ENCODE assay signal across 32 cellular contexts in the genomic region with DNA sequence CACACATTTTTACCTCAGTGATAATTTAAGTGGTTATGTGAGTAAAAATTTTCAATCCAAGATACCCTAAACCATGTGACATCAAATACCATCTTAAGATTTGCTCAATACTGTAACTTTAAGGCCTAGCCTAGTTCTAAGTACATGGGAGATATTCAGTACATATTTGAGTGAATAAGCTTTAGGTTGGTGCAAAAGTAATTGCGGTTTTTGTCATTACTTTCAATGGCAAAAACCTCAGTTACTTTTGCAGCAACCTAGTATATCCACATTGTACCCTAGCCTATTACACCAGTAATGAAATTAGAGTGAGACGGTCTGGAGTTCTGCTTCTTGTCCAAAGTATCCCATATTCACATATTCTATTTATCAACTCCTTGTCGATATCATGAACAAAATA.
"Had no signal": no experiment of that assay in that cellular context is flagged by ENCODE, and none has a peak within 500 bp of the region (broad histone marks: within the 10 kb centered on the region; RNA-seq: fewer than 3 reads in every experiment).

No MANE protein-coding gene starts in this region.

- H3K36me3 ChIP-seq: adrenal gland, ascending aorta, brain microvascular endothelial cell, breast epithelium, cardiac muscle cell had no signal

- H3K27ac ChIP-seq: adrenal gland, ascending aorta, body of pancreas, brain microvascular endothelial cell, breast epithelium, cardiac muscle cell had no signal

- H3K27me3 ChIP-seq: adrenal gland, ascending aorta, body of pancreas, brain microvascular endothelial cell, breast epithelium, cardiac muscle cell had no signal

- H3K4me1 ChIP-seq: adrenal gland, ascending aorta, body of pancreas, breast epithelium had no signal

- ATAC-seq: activated naive CD4-positive, alpha-beta T cell treated with anti-CD3 and anti-CD28 coated beads, Interleukin-2, amount 50 U/mL, for 72 hours; activated naive CD8-positive, alpha-beta T cell treated with anti-CD3 and anti-CD28 coated beads, Interleukin-2, amount 50 U/mL, for 24 hours; activated T-cell treated with anti-CD3 and anti-CD28 coated beads, Interleukin-2, amount 50 U/mL, for 4 hours; activated T-cell treated with anti-CD3 and anti-CD28 coated beads, Interleukin-2, amount 50 U/mL, for 72 hours; activated T-helper 17 cell treated with anti-CD3 and anti-CD28 coated beads, Interleukin-2, amount 50 U/mL, for 72 hours; body of pancreas had no signal

- DNase-seq: activated effector memory CD4-positive, alpha-beta T cell treated with anti-CD3 and anti-CD28 coated beads, Interleukin-2, amount 50 U/mL, for 16 hours; activated effector memory CD4-positive, alpha-beta T cell treated with Interleukin-2 at 50 U/mL for 16 hours; activated gamma-delta T cell; activated gamma-delta T cell treated with Interleukin-2 at 50 U/mL for 16 hours; activated naive CD4-positive, alpha-beta T cell; activated naive CD4-positive, alpha-beta T cell treated with anti-CD3 and anti-CD28 coated beads for 36 hours; activated naive CD4-positive, alpha-beta T cell treated with anti-CD3 and anti-CD28 coated beads, Interleukin-2, amount 10 ng/mL, durations not matched to agents 7 days and 5 days; activated naive CD4-positive, alpha-beta T cell treated with anti-CD3 and anti-CD28 coated beads, Interleukin-2, amount 50 U/mL, for 16 hours; activated naive CD4-positive, alpha-beta T cell treated with Interleukin-2 at 50 U/mL for 16 hours; activated naive CD8-positive, alpha-beta T cell treated with anti-CD3 and anti-CD28 coated beads for 36 hours; activated naive CD8-positive, alpha-beta T cell treated with anti-CD3 and anti-CD28 coated beads, Interleukin-2, amount 10 ng/mL, durations not matched to agents 7 days and 5 days; activated naive CD8-positive, alpha-beta T cell treated with anti-CD3 and anti-CD28 coated beads, Interleukin-2, amount 50 U/mL, for 24 hours; activated T-cell treated with anti-CD3 and anti-CD28 coated beads, Interleukin-2, amount 50 U/mL, for 4 hours; activated T-cell treated with anti-CD3 and anti-CD28 coated beads, Interleukin-2, amount 50 U/mL, for 48 hours; activated T-cell treated with anti-CD3 and anti-CD28 coated beads, Interleukin-2, amount 50 U/mL, for 72 hours; adrenal gland; amniotic stem cell; amygdala; anterior cingulate cortex; aorta; body of pancreas; brain microvascular endothelial cell; caudate nucleus; central memory CD4-positive, alpha-beta T cell; cerebellar nuclear complex had no signal

- FAIRE-seq: astrocyte, bronchial epithelial cell had no signal

- H3K9me3 ChIP-seq: adrenal gland, body of pancreas had no signal

- H3K4me3 ChIP-seq: adrenal gland, ascending aorta, body of pancreas, breast epithelium, cardiac muscle cell had no signal
